Comparison of ENCODE assay signal across 8 cellular contexts in genomic region chr7:150404172-150404784, GRCh38. TPM values are rescaled to one million over a fixed set of nuclear protein-coding genes. Genes with fewer than 3 reads are reported as not detected.
DNase-seq lines count a peak whose midpoint lies in the region; ATAC-seq and TF ChIP-seq lines count a peak whose summit lies in the region.

No MANE protein-coding gene starts in this region.

- no peak for TF ChIP-seq POLR2A in breast epithelium (IDR thresholded peaks at IDR 0.05)

- H3K4me3 ChIP-seq in breast epithelium = peak overlapping the region; percentile 71 to 78 (median 74)
- peak overlapping the region; percentile 5 for H3K4me3 ChIP-seq in lung
- H3K4me3 ChIP-seq in urinary bladder (ENCODE audit: low read depth, low read length) = peak overlapping the region; percentile 65

- no peaks in the 10 kb centered on the region for H3K36me3 ChIP-seq in breast epithelium
- H3K36me3 ChIP-seq in lung (ENCODE audit: control insufficient read depth in 2 of 2, insufficient read depth in 2 of 2, low read length in 2 of 2) = peaks cover 0 to 4% of the 10 kb centered on the region in 2 donors
- H3K36me3 ChIP-seq in urinary bladder (ENCODE audit: insufficient read depth) = no peaks in the 10 kb centered on the region

- no peak for TF ChIP-seq CTCF in breast epithelium (IDR thresholded peaks at IDR 0.05)
- no peak for TF ChIP-seq CTCF in lung (IDR thresholded peaks at IDR 0.05; ENCODE audit: control extremely low read depth, extremely low read depth)

- no peaks in the 10 kb centered on the region for H3K27me3 ChIP-seq in breast epithelium
- no peaks in the 10 kb centered on the region for H3K27me3 ChIP-seq in lung (ENCODE audit: control insufficient read depth, insufficient read depth)

- peak overlapping the region; percentile 87 to 93 for H3K27ac ChIP-seq in breast epithelium
- H3K27ac ChIP-seq in lung (ENCODE audit: low read depth in 1 of 2, low read length in 1 of 2) = peak overlapping the region; percentile 92 to 93
- peak overlapping the region; percentile 90 for H3K27ac ChIP-seq in urinary bladder (ENCODE audit: low read depth)

- no peaks in the 10 kb centered on the region for H3K9me3 ChIP-seq in breast epithelium
- H3K9me3 ChIP-seq in lung (ENCODE audit: control insufficient read depth in 2 of 2, insufficient read depth in 1 of 2, low read length in 1 of 2) = no peaks in the 10 kb centered on the region

- DNase-seq in stimulated activated CD4-positive, alpha-beta T cell treated with anti-CD3 and anti-CD28 coated beads, Interleukin-4, amount 100 ng/mL, for 24 hours = peak; percentile 16
- DNase-seq in stimulated activated CD4-positive, alpha-beta T cell treated with anti-CD3 and anti-CD28 coated beads, Interleukin-1b, Interleukin-23, amount 100 ng/mL, for 48 hours = no peak
- peak in 1 of 2 donors; percentile 38 for DNase-seq in breast epithelium (ENCODE audit: low spot score in 2 of 2)
- DNase-seq in lung (ENCODE audit: low spot score) = no peak
- no peak for DNase-seq in NCI-H187 (lab: John Stamatoyannopoulos, UW)
- no peak for DNase-seq in activated CD4-positive, alpha-beta T cell treated with anti-CD3 and anti-CD28 coated beads, Interleukin-2, amount 50 U/mL, for 48 hours

- 29 to 32% methylated on average over 16 of the region's 16 CpGs for WGBS in lung, 2 donors
- 18% methylated on average over 16 of the region's 16 CpGs for WGBS in urinary bladder

- intact Hi-C loops in breast epithelium (cut with DNase I; ENCODE audit: low total_unique reads) = no loop called here

- H3K4me1 ChIP-seq in breast epithelium (peaks cover 0 to 5% of the 10 kb centered on the region in 2 donors), lung (ENCODE audit: control insufficient read depth in 2 of 2, insufficient read depth in 2 of 2, low read length in 2 of 2) (peaks cover 3 to 9% of the 10 kb centered on the region in 2 donors), urinary bladder (ENCODE audit: insufficient read depth) (peaks cover 1% of the 10 kb centered on the region)

- ATAC-seq in lung (ENCODE audit: insufficient read depth, low FRiP score) (no peak), GM19324 (IDR thresholded peaks at IDR 0.05; ENCODE audit: low FRiP score, unreplicated experiment) (no peak)

RNA-seq across cellular contexts. Expression of gene ZNF775, which starts 25.1 kb away (rescaled TPM):
- total RNA-seq in breast epithelium = 1 to 10 TPM; 1.9 to 5.7 (median 4.6) TPM
- total RNA-seq in lung = 1 to 10 TPM; 4.4 to 5.4 TPM
- polyA plus RNA-seq in lung = 1 to 10 TPM; 1.4 to 3.2 TPM
- total RNA-seq in urinary bladder = 5.1 TPM
- polyA plus RNA-seq in urinary bladder = 11.6 TPM

RNA-seq across cellular contexts. Expression of gene REPIN1, which starts 35.7 kb away (rescaled TPM):
- total RNA-seq in breast epithelium (10 to 100 TPM; 43.7 to 70.8 (median 68.2) TPM), lung (100 to 1,000 TPM in 1 of 2 donors, 10 to 100 TPM in 1; 50.3 to 135 TPM), urinary bladder (25.2 TPM)
- polyA plus RNA-seq in lung (10 to 100 TPM; 38.4 to 73.8 TPM), urinary bladder (76.7 TPM)

RNA-seq across cellular contexts. Expression of gene GIMAP8, which starts 46.2 kb away (rescaled TPM):
- total RNA-seq in breast epithelium (10 to 100 TPM in 2 of 3 donors, 1 to 10 TPM in 1; 7.2 to 11.5 (median 10.4) TPM), lung (10 to 100 TPM; 20.9 to 25.0 TPM), urinary bladder (15.2 TPM)
- polyA plus RNA-seq in lung (10 to 100 TPM; 14.4 to 23.0 TPM), urinary bladder (14.3 TPM)

Comparison
In these comparisons a context has a peak if more than half of its experiments do, and no peak if none do; other contexts are left out.
1. H3K4me3 ChIP-seq: peak in every context shown above with its lines; median percentile 74 in breast epithelium; 65 in urinary bladder; 5 in lung.